In genomic region chr5:66472010-66472409, GRCh38 we compare ENCODE assay signal across 20 cellular contexts.
"Had no signal": no experiment of that assay in that cellular context is flagged by ENCODE, and none has a peak within 500 bp of the region (broad histone marks: within the 10 kb centered on the region; RNA-seq: fewer than 3 reads in every experiment).

No MANE protein-coding gene starts in this region.

- H3K27ac ChIP-seq: RWPE1 had no signal

- H3K27ac Mint-ChIP-seq: T-cell had no signal

- H3K36me3 Mint-ChIP-seq: T-cell had no signal

- H3K4me2 ChIP-seq: SK-N-SH had no signal

- H3K9ac ChIP-seq: SK-N-SH had no signal

- H3K4me1 Mint-ChIP-seq: T-cell had no signal

- H3K27me3 ChIP-seq: MG63 had no signal

- H3K4me3 Mint-ChIP-seq: T-cell had no signal

- DNase-seq: Karpas-422, KG1, MG63, NCI-H1092, NCI-H1436, NCI-H187, NCI-H2029, NCI-H2081 treated with DMSO at 0.1 percent for 48 hours, NCI-H2171 treated with DMSO at 0.1 percent for 48 hours, NCI-H2227 treated with DMSO at 0.1 percent for 48 hours, NCI-H524, NCI-H526 treated with DMSO at 0.1 percent for 48 hours, NCI-H748 treated with DMSO at 0.1 percent for 48 hours, PC-3, SHP77, SK-N-SH, SW 1271, T-cell had no signal

- ATAC-seq: Panc1, PC-3, T-cell had no signal

- H3K4me3 ChIP-seq: MG63 had no signal

- H3K36me3 ChIP-seq: MG63 had no signal
